Comparison of ENCODE assay signal across 35 cellular contexts in the genomic region with DNA sequence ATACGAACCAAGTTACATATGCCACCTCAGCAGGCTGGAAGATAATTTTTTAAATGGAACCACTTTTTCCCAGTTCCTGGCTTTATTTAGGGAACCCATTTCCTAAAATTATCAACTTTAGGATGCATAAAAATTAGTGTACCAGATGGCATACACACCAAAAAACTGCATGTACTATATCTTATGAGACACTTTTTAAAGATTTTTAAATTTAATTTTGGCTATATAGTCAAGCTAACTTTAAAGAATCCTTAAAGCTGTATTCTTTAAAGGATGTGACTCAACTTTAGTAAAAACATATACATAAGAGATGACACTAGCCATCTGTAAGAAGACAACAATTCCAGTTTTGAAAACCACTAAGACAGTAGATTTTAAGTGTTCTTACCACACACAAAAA.
"Had no signal": no experiment of that assay in that cellular context is flagged by ENCODE, and none has a peak within 500 bp of the region (broad histone marks: within the 10 kb centered on the region; RNA-seq: fewer than 3 reads in every experiment).

No MANE protein-coding gene starts in this region.

- DNase-seq: Karpas-422, Kasumi-1, KG1, MG63, MM.1S, MV-4-11, NCI-H1048, NCI-H1092, NCI-H1092 treated with DMSO at 0.1 percent for 48 hours, NCI-H1105, NCI-H1105 treated with DMSO at 0.1 percent for 48 hours, NCI-H1417, NCI-H1417 treated with DMSO at 0.1 percent for 48 hours, NCI-H1436, NCI-H1436 treated with DMSO at 0.1 percent for 48 hours, NCI-H146, NCI-H1694, NCI-H1694 treated with DMSO at 0.1 percent for 48 hours, NCI-H187, NCI-H187 treated with DMSO at 0.1 percent for 48 hours, NCI-H1930, NCI-H2029, NCI-H2029 treated with DMSO at 0.1 percent for 48 hours, NCI-H2081, NCI-H2081 treated with DMSO at 0.1 percent for 48 hours, NCI-H2107, NCI-H2171, NCI-H2171 treated with DMSO at 0.1 percent for 48 hours, NCI-H2227 treated with DMSO at 0.1 percent for 48 hours, NCI-H226, NCI-H345, NCI-H446, NCI-H446 treated with DMSO at 0.1 percent for 48 hours, NCI-H510A had no signal

- H3K27ac ChIP-seq: KMS-11 had no signal

- H3K9ac ChIP-seq: KMS-11 had no signal

- H3K4me2 ChIP-seq: KMS-11 had no signal

- H3K27me3 ChIP-seq: MG63 had no signal

- H3K9me3 ChIP-seq: MG63 had no signal

- H3K36me3 ChIP-seq: MG63 had no signal

- H3K4me3 ChIP-seq: MG63 had no signal
